Comparison of ENCODE assay signal across 9 cellular contexts in the genomic region with DNA sequence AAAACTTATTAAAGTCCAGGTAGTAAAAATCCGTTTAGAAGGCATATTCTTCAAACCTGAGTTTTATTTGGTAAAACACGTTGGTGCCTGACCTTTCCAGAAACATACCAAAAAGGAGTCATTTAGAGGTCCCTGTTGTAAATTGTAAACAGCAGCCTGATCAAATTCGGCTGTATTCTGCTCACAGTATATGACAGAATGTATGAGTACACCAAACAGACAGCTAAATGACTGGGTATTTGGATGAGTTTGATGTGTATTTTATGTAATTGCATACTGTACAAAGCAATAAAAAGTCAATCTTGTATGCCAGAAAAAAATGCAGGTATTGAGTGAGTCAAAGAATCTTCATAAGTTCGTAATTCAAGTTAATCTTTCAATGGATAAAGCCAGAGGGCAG.
"Had no signal": no experiment of that assay in that cellular context is flagged by ENCODE, and none has a peak within 500 bp of the region (broad histone marks: within the 10 kb centered on the region; RNA-seq: fewer than 3 reads in every experiment).

No MANE protein-coding gene starts in this region.

- H3K36me3 ChIP-seq: HAP-1 had no signal

- DNase-seq: GM23248, GOT3, H7, HFFc6 had no signal

- H3K9ac ChIP-seq: GM23248 had no signal

- ATAC-seq: HCT116, HepG2 had no signal

- H3K27ac ChIP-seq: GM23248, HL-60 had no signal

- H3K4me3 Mint-ChIP-seq: HFFc6, IgD-negative memory B cell had no signal

- H3K36me3 Mint-ChIP-seq: IgD-negative memory B cell had no signal

- H2AFZ ChIP-seq: GM23248 had no signal

- H3K27me3 Mint-ChIP-seq: IgD-negative memory B cell had no signal

- H3K9me3 ChIP-seq: HAP-1 had no signal

- H3K9me3 Mint-ChIP-seq: HFFc6 had no signal

- H3K4me3 ChIP-seq: GM23248, HAP-1 had no signal

- H3K27ac Mint-ChIP-seq: HFFc6, IgD-negative memory B cell had no signal
